ENCODE assay signal across 2 cellular contexts in genomic region chr3:88747145-88747544, GRCh38.
DNase-seq lines count a peak whose midpoint lies in the region; ATAC-seq lines count a peak whose summit lies in the region.
"Not testable (repeated sequence)": the region's sequence is repeated elsewhere in the genome, so short reads cannot be mapped to it uniquely, and the experiment has no call there.

No MANE protein-coding gene starts in this region.

- H3K27ac ChIP-seq in neuronal stem cell (replicated peaks; ENCODE audit: low read length) = not testable (repeated sequence)

- intact Hi-C loops in Right ventricle myocardium inferior (cut with DNase I) = not testable (repeated sequence)

- not testable (repeated sequence) for H3K9me3 ChIP-seq in neuronal stem cell (replicated peaks in 1 of 2; ENCODE audit: control insufficient read depth in 2 of 2, insufficient read depth in 1 of 2, low read depth in 1 of 2, low read length in 2 of 2)

- not testable (repeated sequence) for H2BK12ac ChIP-seq in neuronal stem cell (ENCODE audit: low read length)

- H3K79me1 ChIP-seq in neuronal stem cell (ENCODE audit: low read depth, low read length) = not testable (repeated sequence)

- H3K4me1 ChIP-seq in neuronal stem cell (ENCODE audit: control insufficient read depth in 2 of 2, insufficient read depth in 1 of 2, low read depth in 1 of 2, low read length in 2 of 2) = not testable (repeated sequence)

- H3K14ac ChIP-seq in neuronal stem cell (ENCODE audit: low read length) = not testable (repeated sequence)

- not testable (repeated sequence) for H3K4ac ChIP-seq in neuronal stem cell (ENCODE audit: low read length)

- H3K9ac ChIP-seq in neuronal stem cell (ENCODE audit: low read depth, low read length, poor library complexity) = not testable (repeated sequence)

- not testable (repeated sequence) for H3K4me3 ChIP-seq in neuronal stem cell (ENCODE audit: low read length in 2 of 2)

- H2BK120ac ChIP-seq in neuronal stem cell (ENCODE audit: low read depth, low read length) = not testable (repeated sequence)

- WGBS in neuronal stem cell (ENCODE audit: extremely low coverage in 2 of 2, insufficient read length in 2 of 2, insufficient replicate concordance in 1 of 2), 2 donors = no CpG with 5 or more reads among the region's 6 CpGs

- H2BK5ac ChIP-seq in neuronal stem cell (ENCODE audit: low read length) = not testable (repeated sequence)

- H4K91ac ChIP-seq in neuronal stem cell (ENCODE audit: low read depth, low read length, poor library complexity) = not testable (repeated sequence)

- peak; percentile 31 for DNase-seq in Right ventricle myocardium inferior (ENCODE audit: missing footprints)
- DNase-seq in neuronal stem cell (ENCODE audit: low spot score) = not testable (repeated sequence)

- H3K4me2 ChIP-seq in neuronal stem cell (ENCODE audit: insufficient read depth, low read length, poor library complexity, severe bottlenecking) = not testable (repeated sequence)

- not testable (repeated sequence) for H2AK5ac ChIP-seq in neuronal stem cell (ENCODE audit: low read depth, low read length)

- H2AFZ ChIP-seq in neuronal stem cell (ENCODE audit: low read length) = not testable (repeated sequence)

- not testable (repeated sequence) for H2BK15ac ChIP-seq in neuronal stem cell (ENCODE audit: low read length)

- peak overlapping the region; percentile 2 for H3K18ac ChIP-seq in neuronal stem cell (ENCODE audit: low read length)

- not testable (repeated sequence) for ATAC-seq in Right ventricle myocardium inferior

- not testable (repeated sequence) for H3K36me3 ChIP-seq in neuronal stem cell (replicated peaks in 1 of 2; ENCODE audit: control insufficient read depth in 2 of 2, insufficient read depth in 2 of 2, low read length in 2 of 2)

- H4K8ac ChIP-seq in neuronal stem cell (ENCODE audit: low read depth, low read length) = not testable (repeated sequence)

- H3K23ac ChIP-seq in neuronal stem cell (ENCODE audit: low read depth, low read length, poor library complexity) = not testable (repeated sequence)

- not testable (repeated sequence) for H3K27me3 ChIP-seq in neuronal stem cell (ENCODE audit: control insufficient read depth in 3 of 3, insufficient read depth in 3 of 3, low read depth in 1 of 3, low read length in 3 of 3)
